23 cellular contexts compared by ENCODE assay signal in genomic region chr7:30738026-30738915, GRCh38. TPM values are rescaled to one million over a fixed set of nuclear protein-coding genes. Genes with fewer than 3 reads are reported as not detected.
DNase-seq lines count a peak whose midpoint lies in the region; ATAC-seq and TF ChIP-seq lines count a peak whose summit lies in the region.
"Had no signal": no experiment of that assay in that cellular context is flagged by ENCODE, and none has a peak within 500 bp of the region (broad histone marks: within the 10 kb centered on the region; RNA-seq: fewer than 3 reads in every experiment).

No MANE protein-coding gene starts in this region.

- H3K27ac Mint-ChIP-seq in CD8-positive, alpha-beta memory T cell = peak overlapping the region; percentile 76 to 97 (median 96)
- H3K27ac Mint-ChIP-seq in activated T-helper 17 cell treated with anti-CD3 and anti-CD28 coated beads, Interleukin-2, amount 50 U/mL, for 72 hours = peak overlapping the region; percentile 88
- H3K27ac Mint-ChIP-seq in naive thymus-derived CD4-positive, alpha-beta T cell = peak overlapping the region; percentile 85 to 97 (median 93)
- H3K27ac Mint-ChIP-seq: HFFc6, memory B cell, nephron progenitor cell, progenitor cell of endocrine pancreas, WTC11 had no signal

- no peaks in the 10 kb centered on the region for H3K79me2 ChIP-seq in hepatocyte
- H3K79me2 ChIP-seq in MM.1S (ENCODE audit: low read length) = no peaks in the 10 kb centered on the region

- H3K27me3 ChIP-seq in CD8-positive, alpha-beta memory T cell (ENCODE audit: insufficient read depth, low read length, poor library complexity, severe bottlenecking) = no peaks in the 10 kb centered on the region
- no peaks in the 10 kb centered on the region for H3K27me3 ChIP-seq in naive thymus-derived CD4-positive, alpha-beta T cell (ENCODE audit: control insufficient read depth in 2 of 2, insufficient read depth in 2 of 2, low read length in 2 of 2)
- H3K27me3 ChIP-seq in hepatocyte = peaks cover 6% of the 10 kb centered on the region
- no peaks in the 10 kb centered on the region for H3K27me3 ChIP-seq in MM.1S (replicated peaks; ENCODE audit: insufficient read depth, low read length)

- H3K9me3 Mint-ChIP-seq in CD8-positive, alpha-beta memory T cell = no peaks in the 10 kb centered on the region
- no peaks in the 10 kb centered on the region for H3K9me3 Mint-ChIP-seq in activated T-helper 17 cell treated with anti-CD3 and anti-CD28 coated beads, Interleukin-2, amount 50 U/mL, for 72 hours
- peaks cover 0 to 3% (median 0%) of the 10 kb centered on the region in 11 donors for H3K9me3 Mint-ChIP-seq in naive thymus-derived CD4-positive, alpha-beta T cell
- H3K9me3 Mint-ChIP-seq: HFFc6, memory B cell had no signal

- ATAC-seq in activated T-helper 17 cell treated with anti-CD3 and anti-CD28 coated beads, Interleukin-2, amount 50 U/mL, for 72 hours (replicated peaks) = peak; percentile 81
- ATAC-seq in naive thymus-derived CD4-positive, alpha-beta T cell = peak; percentile 52
- ATAC-seq: WTC11 had no signal

- H3K9ac ChIP-seq in MM.1S (ENCODE audit: low read length) = no peak overlapping the region

- POLR2A ChIA-PET in CD8-positive, alpha-beta memory T cell (lab: Charles Lee) = interaction anchor here (0.6 to 3.8 kb wide), 3 partner anchors 11 to 144 kb away, joined by 3 to 26 read pairs (median 3); no protein-coding TSS in a partner anchor
- POLR2A ChIA-PET in naive thymus-derived CD4-positive, alpha-beta T cell (lab: Charles Lee) = interaction anchor here (0.6 to 4.7 kb wide), 8 partner anchors 11 to 144 kb away, joined by 3 to 126 read pairs (median 6); no protein-coding TSS in a partner anchor

- H3K36me3 ChIP-seq in CD8-positive, alpha-beta memory T cell (ENCODE audit: insufficient read depth, low read length) = no peaks in the 10 kb centered on the region
- H3K36me3 ChIP-seq in naive thymus-derived CD4-positive, alpha-beta T cell (ENCODE audit: control insufficient read depth in 2 of 3, insufficient read depth in 3 of 3, low read length in 3 of 3) = no peaks in the 10 kb centered on the region
- H3K36me3 ChIP-seq in hepatocyte (replicated peaks; ENCODE audit: insufficient read depth, low read depth) = no peaks in the 10 kb centered on the region
- no peaks in the 10 kb centered on the region for H3K36me3 ChIP-seq in MM.1S (replicated peaks; ENCODE audit: insufficient read depth, low read length)
- H3K36me3 ChIP-seq: thoracic aorta had no signal

- H4K20me1 ChIP-seq in hepatocyte (ENCODE audit: insufficient read depth, poor library complexity, severe bottlenecking) = no peaks in the 10 kb centered on the region
- no peaks in the 10 kb centered on the region for H4K20me1 ChIP-seq in MM.1S (ENCODE audit: insufficient read depth, low read length)

- DNase-seq in activated CD4-positive, alpha-beta T cell treated with anti-CD3 and anti-CD28 coated beads for 48 hours = peak; percentile 22
- no peak for DNase-seq in activated CD4-positive, alpha-beta T cell treated with anti-CD3 and anti-CD28 coated beads, Interleukin-2, amount 50 U/mL, for 1 hour
- DNase-seq in CD8-positive, alpha-beta memory T cell = peak in 2 of 5 donors; percentile 15 to 26
- peak in 6 of 9 donors; percentile 28 to 55 (median 46) for DNase-seq in naive thymus-derived CD4-positive, alpha-beta T cell
- no peak for DNase-seq in COLO829 (ENCODE audit: low spot score)
- DNase-seq in hepatocyte (ENCODE audit: low spot score) = no peak
- DNase-seq in MM.1S = no peak
- DNase-seq: C1 segment of cervical spinal cord, HFFc6, NCI-H1417, NCI-H526 treated with DMSO at 0.1 percent for 48 hours, nephron progenitor cell, SHP77 treated with DMSO at 0.1 percent for 48 hours had no signal

- H3K9me3 ChIP-seq in CD8-positive, alpha-beta memory T cell (ENCODE audit: low read length) = no peaks in the 10 kb centered on the region
- no peaks in the 10 kb centered on the region for H3K9me3 ChIP-seq in naive thymus-derived CD4-positive, alpha-beta T cell (ENCODE audit: control insufficient read depth in 2 of 3, low read length in 3 of 3)
- H3K9me3 ChIP-seq in hepatocyte (ENCODE audit: low read depth) (no peaks in the 10 kb centered on the region), MM.1S (replicated peaks; ENCODE audit: insufficient read depth, low read length) (no peaks in the 10 kb centered on the region)
- H3K9me3 ChIP-seq: thoracic aorta had no signal

- peaks cover 0 to 2% of the 10 kb centered on the region in 2 donors for H3K27me3 Mint-ChIP-seq in CD8-positive, alpha-beta memory T cell
- H3K27me3 Mint-ChIP-seq in activated T-helper 17 cell treated with anti-CD3 and anti-CD28 coated beads, Interleukin-2, amount 50 U/mL, for 72 hours = no peaks in the 10 kb centered on the region
- peaks cover 0 to 2% (median 0%) of the 10 kb centered on the region in 5 donors for H3K27me3 Mint-ChIP-seq in naive thymus-derived CD4-positive, alpha-beta T cell
- H3K27me3 Mint-ChIP-seq: progenitor cell of endocrine pancreas had no signal

- H3K4me2 ChIP-seq in hepatocyte = no peak overlapping the region
- no peak overlapping the region for H3K4me2 ChIP-seq in MM.1S (ENCODE audit: low read depth, low read length)

- H3K4me1 ChIP-seq in CD8-positive, alpha-beta memory T cell (ENCODE audit: insufficient read depth, low read length) = peaks cover 39% of the 10 kb centered on the region
- H3K4me1 ChIP-seq in naive thymus-derived CD4-positive, alpha-beta T cell (ENCODE audit: control insufficient read depth in 2 of 2, insufficient read depth in 2 of 2, low read length in 2 of 2) = peaks cover 23 to 41% of the 10 kb centered on the region in 2 donors
- H3K4me1 ChIP-seq in hepatocyte (ENCODE audit: insufficient read depth) (no peaks in the 10 kb centered on the region), MM.1S (ENCODE audit: low read length) (peaks cover 4% of the 10 kb centered on the region; the same call in 1 of the 2 replicates)

- intact Hi-C loops in naive thymus-derived CD4-positive, alpha-beta T cell (cut with micrococcal nuclease) = loop anchor here (1.0 to 5.0 kb wide), 3 partner anchors 11 to 581 kb away; partner anchors contain the start of gene GARS1 (in 1 of the 2)

- no peak overlapping the region for H3K27ac ChIP-seq in CD8-positive, alpha-beta memory T cell (ENCODE audit: low read depth, low read length)
- peak overlapping the region; percentile 61 for H3K27ac ChIP-seq in naive thymus-derived CD4-positive, alpha-beta T cell (ENCODE audit: low read depth, low read length)
- no peak overlapping the region for H3K27ac ChIP-seq in hepatocyte
- no peak overlapping the region for H3K27ac ChIP-seq in MM.1S (ENCODE audit: low read length)
- H3K27ac ChIP-seq: thoracic aorta had no signal

- H3K4me3 Mint-ChIP-seq in CD8-positive, alpha-beta memory T cell = peak overlapping the region in 6 of 7 donors; percentile 42 to 76 (median 68)
- peak overlapping the region; percentile 67 for H3K4me3 Mint-ChIP-seq in activated T-helper 17 cell treated with anti-CD3 and anti-CD28 coated beads, Interleukin-2, amount 50 U/mL, for 72 hours
- H3K4me3 Mint-ChIP-seq in naive thymus-derived CD4-positive, alpha-beta T cell = peak overlapping the region; percentile 17 to 84 (median 70)
- H3K4me3 Mint-ChIP-seq: HFFc6, memory B cell, nephron progenitor cell, WTC11 had no signal

- TF ChIP-seq CTCF in hepatocyte (IDR thresholded peaks at IDR 0.05; ENCODE audit: poor library complexity) (no peak), MM.1S (IDR thresholded peaks at IDR 0.05; ENCODE audit: low read length) (no peak)

- WGBS in hepatocyte (ENCODE audit: low lambda C conversion rate, missing lambda C conversion rate) = 95% methylated on average over 6 of the region's 6 CpGs

- peaks cover 29 to 44% (median 36%) of the 10 kb centered on the region in 3 donors for H3K4me1 Mint-ChIP-seq in CD8-positive, alpha-beta memory T cell
- H3K4me1 Mint-ChIP-seq in activated T-helper 17 cell treated with anti-CD3 and anti-CD28 coated beads, Interleukin-2, amount 50 U/mL, for 72 hours = peaks cover 23% of the 10 kb centered on the region
- H3K4me1 Mint-ChIP-seq in naive thymus-derived CD4-positive, alpha-beta T cell = peaks cover 22 to 55% (median 46%) of the 10 kb centered on the region in 7 donors

- H3K4me3 ChIP-seq in CD8-positive, alpha-beta memory T cell (ENCODE audit: low read length) = peak overlapping the region; percentile 22
- H3K4me3 ChIP-seq in naive thymus-derived CD4-positive, alpha-beta T cell (ENCODE audit: low read length) = peak overlapping the region; percentile 36
- H3K4me3 ChIP-seq in hepatocyte (no peak overlapping the region), MM.1S (ENCODE audit: low read length) (no peak overlapping the region)
- H3K4me3 ChIP-seq: thoracic aorta had no signal

- CTCF ChIA-PET in CD8-positive, alpha-beta memory T cell (lab: Charles Lee) = interaction anchor here (0.8 to 9.2 kb wide), 10 partner anchors 11 to 233 kb away, joined by 3 to 168 read pairs (median 10); partner anchors contain the start of gene CRHR2
- CTCF ChIA-PET in naive thymus-derived CD4-positive, alpha-beta T cell (lab: Charles Lee) = interaction anchor here (0.6 to 8.6 kb wide), 6 partner anchors 10 to 235 kb away, joined by 4 to 158 read pairs (median 24); partner anchors contain the start of gene CRHR2

- H2AFZ ChIP-seq in hepatocyte = no peak overlapping the region
- no peak overlapping the region for H2AFZ ChIP-seq in MM.1S (ENCODE audit: low read length)

- no peaks in the 10 kb centered on the region for H3F3A ChIP-seq in MM.1S (ENCODE audit: insufficient read depth, low read length)

- no peaks in the 10 kb centered on the region for H3K9me2 ChIP-seq in hepatocyte (replicated peaks; ENCODE audit: insufficient read depth)
- H3K9me2 ChIP-seq in MM.1S (replicated peaks; ENCODE audit: insufficient read depth, low read length) = no peaks in the 10 kb centered on the region

- H3K36me3 Mint-ChIP-seq in CD8-positive, alpha-beta memory T cell = peaks cover 0 to 6% (median 0%) of the 10 kb centered on the region in 3 donors
- H3K36me3 Mint-ChIP-seq in activated T-helper 17 cell treated with anti-CD3 and anti-CD28 coated beads, Interleukin-2, amount 50 U/mL, for 72 hours (ENCODE audit: low read depth) = no peaks in the 10 kb centered on the region
- H3K36me3 Mint-ChIP-seq in naive thymus-derived CD4-positive, alpha-beta T cell = peaks cover 0 to 6% (median 0%) of the 10 kb centered on the region in 5 donors
- H3K36me3 Mint-ChIP-seq: memory B cell, WTC11 had no signal

RNA-seq across cellular contexts. Expression of gene INMT, which starts 13.7 kb away (rescaled TPM):
- under 1 TPM in 1 of 2 experiments, not detected in 1; 0.18 TPM for total RNA-seq in CD8-positive, alpha-beta memory T cell
- polyA plus RNA-seq in CD8-positive, alpha-beta memory T cell = 0.08 TPM
- under 1 TPM in 1 of 2 donors, not detected in 1; 0.21 TPM for total RNA-seq in activated T-helper 17 cell treated with anti-CD3 and anti-CD28 coated beads, Interleukin-2, amount 50 U/mL, for 72 hours
- total RNA-seq in naive thymus-derived CD4-positive, alpha-beta T cell = 1 to 10 TPM in 2 of 5 experiments, under 1 TPM in 3; 0.38 to 4.8 (median 0.56) TPM
- under 1 TPM in 1 of 2 donors, not detected in 1; 0.24 TPM for polyA plus RNA-seq in naive thymus-derived CD4-positive, alpha-beta T cell
- 18.1 and 18.4 TPM in 2 replicates for total RNA-seq in hepatocyte
- polyA plus RNA-seq in hepatocyte = 17.4 and 22.0 TPM in 2 replicates
- total RNA-seq: A172, HFFc6, HT1080 had no signal
- polyA plus RNA-seq: keratinocyte had no signal

RNA-seq across cellular contexts. Expression of gene MINDY4, which starts 32.9 kb away (rescaled TPM):
- total RNA-seq in CD8-positive, alpha-beta memory T cell = 1 to 10 TPM; 2.4 to 2.6 TPM
- polyA plus RNA-seq in CD8-positive, alpha-beta memory T cell = 1.0 TPM
- total RNA-seq in activated T-helper 17 cell treated with anti-CD3 and anti-CD28 coated beads, Interleukin-2, amount 50 U/mL, for 72 hours = 1 to 10 TPM in 1 of 2 donors, under 1 TPM in 1; 0.74 to 1.4 TPM
- 1 to 10 TPM in 2 of 5 experiments, under 1 TPM in 3; 0.82 to 1.5 (median 0.94) TPM for total RNA-seq in naive thymus-derived CD4-positive, alpha-beta T cell
- under 1 TPM; 0.41 to 0.54 TPM for polyA plus RNA-seq in naive thymus-derived CD4-positive, alpha-beta T cell
- total RNA-seq in hepatocyte = 3.1 and 6.3 TPM in 2 replicates
- polyA plus RNA-seq in hepatocyte = 4.4 and 5.2 TPM in 2 replicates

RNA-seq across cellular contexts. Expression of gene CRHR2, which starts 56.0 kb away (rescaled TPM):
- total RNA-seq in CD8-positive, alpha-beta memory T cell = not detected
- not detected for polyA plus RNA-seq in CD8-positive, alpha-beta memory T cell
- total RNA-seq in activated T-helper 17 cell treated with anti-CD3 and anti-CD28 coated beads, Interleukin-2, amount 50 U/mL, for 72 hours = not detected
- not detected for total RNA-seq in naive thymus-derived CD4-positive, alpha-beta T cell
- polyA plus RNA-seq in naive thymus-derived CD4-positive, alpha-beta T cell = not detected
- not detected in 2 replicates for total RNA-seq in hepatocyte
- 0.19 and 0.21 TPM in 2 replicates for polyA plus RNA-seq in hepatocyte
- total RNA-seq: A172; HFFc6; HT1080; LHCN-M2; progenitor cell of endocrine pancreas; T-helper 2 cell treated with Interferon-gamma antibody and Interleukin-4, amounts not matched to agents 100 ng/mL and 5 ng/mL, for 36 hours had no signal
- polyA plus RNA-seq: keratinocyte had no signal

Comparison
In these comparisons a context has a peak if more than half of its experiments do, and no peak if none do; other contexts are left out.
1. DNase-seq: peak in activated CD4-positive, alpha-beta T cell treated with anti-CD3 and anti-CD28 coated beads for 48 hours (single experiment) and naive thymus-derived CD4-positive, alpha-beta T cell (6 of 9); none in activated CD4-positive, alpha-beta T cell treated with anti-CD3 and anti-CD28 coated beads, Interleukin-2, amount 50 U/mL, for 1 hour (single experiment), COLO829 (single experiment), hepatocyte (single experiment) and MM.1S (single experiment).
2. H3K4me3 ChIP-seq: peak in CD8-positive, alpha-beta memory T cell (single experiment) and naive thymus-derived CD4-positive, alpha-beta T cell (single experiment); none in hepatocyte (single experiment) and MM.1S (single experiment).
3. Peak in every context shown above with its lines, with median percentiles within 50 percentile points of each other: H3K27ac Mint-ChIP-seq and H3K4me3 Mint-ChIP-seq.